In the genomic region with DNA sequence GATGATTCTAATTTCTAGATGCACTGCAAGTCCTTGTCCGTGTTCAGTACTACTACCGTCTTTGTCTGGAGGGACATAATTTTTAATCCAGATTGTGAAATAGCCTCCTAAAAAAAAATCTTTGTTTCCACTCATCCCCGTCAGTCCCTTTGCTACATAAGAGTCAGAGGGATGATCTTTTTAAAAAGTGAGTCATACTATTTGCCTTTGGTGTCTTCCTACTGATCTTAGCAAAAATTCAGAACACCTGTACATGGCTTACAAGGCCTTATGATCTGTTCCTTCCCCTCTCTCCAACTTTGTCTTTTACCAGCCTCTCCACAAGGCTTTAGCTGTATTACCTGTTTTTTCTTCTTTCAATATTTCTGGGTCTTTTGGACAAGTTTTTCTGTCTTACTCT, we compare ENCODE assay signal across 27 cellular contexts.
"Had no signal": no experiment of that assay in that cellular context is flagged by ENCODE, and none has a peak within 500 bp of the region (broad histone marks: within the 10 kb centered on the region; RNA-seq: fewer than 3 reads in every experiment).

No MANE protein-coding gene starts in this region.

- H3K4me1 ChIP-seq: tibial nerve had no signal

- H3K4me3 ChIP-seq: heart left ventricle, right atrium auricular region, tibial nerve had no signal

- H3K27me3 ChIP-seq: brain microvascular endothelial cell, heart left ventricle, right atrium auricular region, tibial nerve had no signal

- H3K36me3 ChIP-seq: brain microvascular endothelial cell, right atrium auricular region had no signal

- ATAC-seq: heart left ventricle; left colon; naive thymus-derived CD4-positive, alpha-beta T cell had no signal

- H3K9me3 Mint-ChIP-seq: activated naive CD4-positive, alpha-beta T cell treated with anti-CD3 and anti-CD28 coated beads, Interleukin-2, amount 10 ng/mL, durations not matched to agents 7 days and 5 days; immature natural killer cell; neural crest cell had no signal

- DNase-seq: activated CD4-positive, alpha-beta T cell treated with anti-CD3 and anti-CD28 coated beads for 36 hours; activated CD4-positive, alpha-beta T cell treated with anti-CD3 and anti-CD28 coated beads, Interleukin-2, amount 50 U/mL, for 48 hours; activated CD4-positive, CD25-positive, alpha-beta regulatory T cell; activated CD8-positive, alpha-beta memory T cell treated with anti-CD3 and anti-CD28 coated beads for 24 hours; activated effector memory CD4-positive, alpha-beta T cell treated with anti-CD3 and anti-CD28 coated beads, Interleukin-2, amount 50 U/mL, for 16 hours; activated naive CD4-positive, alpha-beta T cell treated with anti-CD3 and anti-CD28 coated beads, Interleukin-2, amount 10 ng/mL, durations not matched to agents 7 days and 5 days; amniotic stem cell; brain microvascular endothelial cell; dermis blood vessel endothelial cell; effector CD8-positive, alpha-beta T cell; erythroblast; foreskin fibroblast; heart left ventricle; hypothalamus; immature natural killer cell; kidney; left colon; mammary epithelial cell; naive thymus-derived CD4-positive, alpha-beta T cell; occipital lobe; stimulated activated CD4-positive, alpha-beta T cell treated with anti-CD3 and anti-CD28 coated beads, Interleukin-15, amount 100 ng/mL, for 24 hours; stimulated activated naive CD4-positive, alpha-beta T cell treated with Interleukin-2 at 50 U/mL for 16 hours; T-helper 9 cell had no signal

- H3K27ac Mint-ChIP-seq: activated CD4-positive, alpha-beta T cell treated with anti-CD3 and anti-CD28 coated beads for 36 hours; activated naive CD4-positive, alpha-beta T cell treated with anti-CD3 and anti-CD28 coated beads, Interleukin-2, amount 10 ng/mL, durations not matched to agents 7 days and 5 days; immature natural killer cell had no signal

- H3K27me3 Mint-ChIP-seq: activated CD4-positive, alpha-beta T cell treated with anti-CD3 and anti-CD28 coated beads for 36 hours; activated naive CD4-positive, alpha-beta T cell treated with anti-CD3 and anti-CD28 coated beads, Interleukin-2, amount 10 ng/mL, durations not matched to agents 7 days and 5 days had no signal

- H3K27ac ChIP-seq: brain microvascular endothelial cell, heart left ventricle, parathyroid adenoma, right atrium auricular region, tibial nerve had no signal

- H3K9me3 ChIP-seq: heart left ventricle, right atrium auricular region, tibial nerve had no signal

- H3K4me3 Mint-ChIP-seq: activated CD4-positive, alpha-beta T cell treated with anti-CD3 and anti-CD28 coated beads for 36 hours; activated naive CD4-positive, alpha-beta T cell treated with anti-CD3 and anti-CD28 coated beads, Interleukin-2, amount 10 ng/mL, durations not matched to agents 7 days and 5 days; immature natural killer cell; naive thymus-derived CD4-positive, alpha-beta T cell; neural crest cell had no signal
